10 cellular contexts compared by ENCODE assay signal in the genomic region with DNA sequence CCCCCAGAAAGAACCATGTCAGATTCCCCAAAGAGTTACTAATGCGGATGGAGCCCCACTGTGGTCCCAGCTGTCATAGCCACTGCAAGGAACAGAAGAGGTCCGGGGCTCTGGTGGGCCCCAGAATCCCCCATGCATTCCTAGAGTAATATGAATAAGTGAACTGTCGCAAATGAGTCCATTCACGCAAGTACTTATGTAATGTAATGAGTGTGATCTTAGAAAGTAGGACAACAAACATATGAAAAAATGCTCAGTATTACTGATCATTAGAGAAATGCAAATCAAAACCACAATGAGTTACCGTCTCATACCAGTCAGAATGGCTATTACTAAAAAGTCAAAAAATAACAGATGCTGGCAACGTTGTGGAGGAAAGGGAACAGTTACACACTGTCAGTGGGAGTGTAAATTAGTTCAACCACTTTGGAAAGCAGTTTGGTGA.
DNase-seq lines count a peak whose midpoint lies in the region; ATAC-seq and TF ChIP-seq lines count a peak whose summit lies in the region.
"Had no signal": no experiment of that assay in that cellular context is flagged by ENCODE, and none has a peak within 500 bp of the region (broad histone marks: within the 10 kb centered on the region; RNA-seq: fewer than 3 reads in every experiment).

No MANE protein-coding gene starts in this region.

- no peak overlapping the region for H3K4me3 ChIP-seq in choroid plexus epithelial cell (ENCODE audit: low read depth, low read length)

- H3K27me3 Mint-ChIP-seq in activated CD4-positive, alpha-beta T cell treated with anti-CD3 and anti-CD28 coated beads for 36 hours, result no peaks in the 10 kb centered on the region
- no peaks in the 10 kb centered on the region for H3K27me3 Mint-ChIP-seq in activated CD4-positive, alpha-beta T cell treated with anti-CD3 and anti-CD28 coated beads, Interleukin-2, amount 10 ng/mL, durations not matched to agents 7 days and 5 days

- TF ChIP-seq CTCF in GM20000 (IDR thresholded peaks at IDR 0.05; ENCODE audit: extremely low read depth, missing control alignments), result no peak
- peak; percentile 9 for TF ChIP-seq CTCF in choroid plexus epithelial cell (conservative IDR thresholded peaks at IDR 0.05; ENCODE audit: low read depth, low read length)

- H3K4me1 Mint-ChIP-seq in activated CD4-positive, alpha-beta T cell treated with anti-CD3 and anti-CD28 coated beads for 36 hours, result peaks cover 17% of the 10 kb centered on the region
- H3K4me1 Mint-ChIP-seq in activated CD4-positive, alpha-beta T cell treated with anti-CD3 and anti-CD28 coated beads, Interleukin-2, amount 10 ng/mL, durations not matched to agents 7 days and 5 days, result peaks cover 4% of the 10 kb centered on the region

- H3K9me3 Mint-ChIP-seq in activated CD4-positive, alpha-beta T cell treated with anti-CD3 and anti-CD28 coated beads for 36 hours (ENCODE audit: low read depth), result no peaks in the 10 kb centered on the region
- H3K9me3 Mint-ChIP-seq in activated CD4-positive, alpha-beta T cell treated with anti-CD3 and anti-CD28 coated beads, Interleukin-2, amount 10 ng/mL, durations not matched to agents 7 days and 5 days, result peaks cover 6% of the 10 kb centered on the region

- H3K4me3 Mint-ChIP-seq in activated CD4-positive, alpha-beta T cell treated with anti-CD3 and anti-CD28 coated beads for 36 hours, result no peak overlapping the region
- no peak overlapping the region for H3K4me3 Mint-ChIP-seq in activated CD4-positive, alpha-beta T cell treated with anti-CD3 and anti-CD28 coated beads, Interleukin-2, amount 10 ng/mL, durations not matched to agents 7 days and 5 days

- DNase-seq in activated CD4-positive, alpha-beta T cell treated with anti-CD3 and anti-CD28 coated beads for 36 hours, result peak; percentile 48
- no peak for DNase-seq in activated CD4-positive, alpha-beta T cell treated with anti-CD3 and anti-CD28 coated beads, Interleukin-2, amount 10 ng/mL, durations not matched to agents 7 days and 5 days
- peak; percentile 43 for DNase-seq in GM20000 (ENCODE audit: low spot score)
- DNase-seq in choroid plexus epithelial cell (ENCODE audit: low read depth), result no peak
- no peak for DNase-seq in NCI-H187 (lab: John Stamatoyannopoulos, UW)
- no peak for DNase-seq in RPMI8226
- DNase-seq in DMS153 treated with DMSO at 0.1 percent for 48 hours (lab: John Stamatoyannopoulos, UW; ENCODE audit: unreplicated experiment), result no peak
- DNase-seq: activated gamma-delta T cell treated with Interleukin-2 at 50 U/mL for 16 hours, occipital lobe had no signal

- intact Hi-C loops in activated CD4-positive, alpha-beta T cell treated with anti-CD3 and anti-CD28 coated beads for 36 hours (cut with DNase I, micrococcal nuclease), result loop anchor here (1.0 to 2.0 kb wide), 4 partner anchors 13 to 105 kb away; no protein-coding TSS in a partner anchor

- peak; percentile 67 for ATAC-seq in activated CD4-positive, alpha-beta T cell treated with anti-CD3 and anti-CD28 coated beads for 36 hours
- ATAC-seq in HG03060 (IDR thresholded peaks at IDR 0.05; ENCODE audit: low read depth, unreplicated experiment), result peak; percentile 89

- POLR2A ChIA-PET in activated CD4-positive, alpha-beta T cell treated with anti-CD3 and anti-CD28 coated beads for 36 hours (lab: Charles Lee), result interaction anchor here (0.5 to 1.2 kb wide), 4 partner anchors 15 to 109 kb away, joined by 3 to 9 read pairs (median 4); no protein-coding TSS in a partner anchor
- POLR2A ChIA-PET in activated CD4-positive, alpha-beta T cell treated with anti-CD3 and anti-CD28 coated beads, Interleukin-2, amount 10 ng/mL, durations not matched to agents 7 days and 5 days (lab: Charles Lee), result no interaction called here

- CTCF ChIA-PET in activated CD4-positive, alpha-beta T cell treated with anti-CD3 and anti-CD28 coated beads for 36 hours (lab: Charles Lee), result interaction anchor here (0.6 to 1.1 kb wide), 5 partner anchors 19 to 148 kb away, joined by 3 to 7 read pairs (median 4); no protein-coding TSS in a partner anchor
- CTCF ChIA-PET in activated CD4-positive, alpha-beta T cell treated with anti-CD3 and anti-CD28 coated beads, Interleukin-2, amount 10 ng/mL, durations not matched to agents 7 days and 5 days (lab: Charles Lee), result interaction anchor here (0.6 to 0.8 kb wide), 2 partner anchors 8 to 15 kb away, joined by 3 to 4 read pairs; no protein-coding TSS in a partner anchor

- H3K36me3 Mint-ChIP-seq in activated CD4-positive, alpha-beta T cell treated with anti-CD3 and anti-CD28 coated beads for 36 hours (ENCODE audit: low read depth), result no peaks in the 10 kb centered on the region
- peaks cover 2% of the 10 kb centered on the region for H3K36me3 Mint-ChIP-seq in activated CD4-positive, alpha-beta T cell treated with anti-CD3 and anti-CD28 coated beads, Interleukin-2, amount 10 ng/mL, durations not matched to agents 7 days and 5 days (ENCODE audit: low read depth)

- H3K27ac Mint-ChIP-seq in activated CD4-positive, alpha-beta T cell treated with anti-CD3 and anti-CD28 coated beads for 36 hours, result peak overlapping the region; percentile 55
- no peak overlapping the region for H3K27ac Mint-ChIP-seq in activated CD4-positive, alpha-beta T cell treated with anti-CD3 and anti-CD28 coated beads, Interleukin-2, amount 10 ng/mL, durations not matched to agents 7 days and 5 days

Comparison
In these comparisons a context has a peak if more than half of its experiments do, and no peak if none do; other contexts are left out.
1. DNase-seq: peak in activated CD4-positive, alpha-beta T cell treated with anti-CD3 and anti-CD28 coated beads for 36 hours (single experiment) and GM20000 (single experiment); none in activated CD4-positive, alpha-beta T cell treated with anti-CD3 and anti-CD28 coated beads, Interleukin-2, amount 10 ng/mL, durations not matched to agents 7 days and 5 days (single experiment), choroid plexus epithelial cell (single experiment), NCI-H187 (0 of 2), RPMI8226 (single experiment) and DMS153 treated with DMSO at 0.1 percent for 48 hours (single experiment).